13 cellular contexts compared by ENCODE assay signal in the genomic region with DNA sequence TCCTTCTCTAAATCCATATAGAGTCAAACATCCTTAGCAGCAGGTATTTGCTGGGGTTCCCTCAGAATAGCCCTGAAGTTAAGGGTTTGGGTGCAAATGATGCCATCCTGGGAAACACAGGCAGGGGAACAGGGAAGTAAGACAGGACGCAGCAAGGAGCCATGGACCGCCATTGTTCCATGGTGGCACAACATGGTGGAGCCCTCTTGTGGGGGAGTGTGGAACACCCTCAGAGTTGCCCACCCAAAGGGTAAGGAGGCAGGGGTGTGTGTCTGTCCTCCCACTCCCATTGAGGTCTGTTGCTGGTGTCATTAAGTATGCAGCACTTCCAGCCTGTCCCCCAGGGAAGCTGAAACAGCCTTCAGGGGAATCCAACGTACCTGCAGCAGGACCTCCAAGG. TPM values are rescaled to one million over a fixed set of nuclear protein-coding genes. Genes with fewer than 3 reads are reported as not detected.
DNase-seq lines count a peak whose midpoint lies in the region; TF ChIP-seq lines count a peak whose summit lies in the region.
"Had no signal": no experiment of that assay in that cellular context is flagged by ENCODE, and none has a peak within 500 bp of the region (broad histone marks: within the 10 kb centered on the region; RNA-seq: fewer than 3 reads in every experiment).

No MANE protein-coding gene starts in this region.

- no peaks in the 10 kb centered on the region for H3K27me3 ChIP-seq in mesendoderm (ENCODE audit: insufficient read depth, low read length, poor library complexity)

- H2BK5ac ChIP-seq in mesendoderm (ENCODE audit: low read length) = no peak overlapping the region

- TF ChIP-seq CTCF in GM12873 (IDR thresholded peaks at IDR 0.05; ENCODE audit: insufficient read depth, low read depth, low read length, missing control alignments) = peak; percentile 65
- peak; percentile 42 for TF ChIP-seq CTCF in VCaP (conservative IDR thresholded peaks at IDR 0.05)

- H4K8ac ChIP-seq in mesendoderm (ENCODE audit: low read depth, low read length) = no peak overlapping the region

- DNase-seq in activated CD4-positive, alpha-beta T cell treated with anti-CD3 and anti-CD28 coated beads for 48 hours = peak; percentile 34
- DNase-seq in activated CD4-positive, alpha-beta T cell treated with anti-CD3 and anti-CD28 coated beads for 4 hours = no peak
- DNase-seq in mesendoderm (peak; percentile 38), NCI-H1436 (lab: John Stamatoyannopoulos, UW) (no peak), NCI-H510A treated with DMSO at 0.1 percent for 48 hours (lab: John Stamatoyannopoulos, UW) (no peak), retina (no peak)
- DNase-seq: CD8-positive, alpha-beta memory T cell; effector CD4-positive, alpha-beta T cell; NCI-H1092 treated with DMSO at 0.1 percent for 48 hours; stomach had no signal

- no peak overlapping the region for H3K56ac ChIP-seq in mesendoderm (ENCODE audit: low read length)

- H3K79me2 ChIP-seq in mesendoderm (ENCODE audit: control insufficient read depth, insufficient read depth, low read length) = no peaks in the 10 kb centered on the region

- no peak overlapping the region for H4K5ac ChIP-seq in mesendoderm (ENCODE audit: low read length)

- H3K36me3 ChIP-seq in mesendoderm (ENCODE audit: control insufficient read depth, insufficient read depth, low read length) = no peaks in the 10 kb centered on the region
- H3K36me3 ChIP-seq: stomach had no signal

- no peak overlapping the region for H2BK120ac ChIP-seq in mesendoderm (ENCODE audit: low read depth, low read length)

- H3K4ac ChIP-seq in mesendoderm (ENCODE audit: low read depth, low read length) = no peak overlapping the region

- H3K27ac ChIP-seq in VCaP = no peak overlapping the region
- no peak overlapping the region for H3K27ac ChIP-seq in mesendoderm (ENCODE audit: low read depth, low read length)
- H3K27ac ChIP-seq: SK-N-MC, stomach had no signal

- no peak overlapping the region for H3K4me3 ChIP-seq in mesendoderm (ENCODE audit: low read length)
- H3K4me3 ChIP-seq: SK-N-MC, stomach had no signal

- H3K18ac ChIP-seq in mesendoderm (ENCODE audit: low read length) = no peak overlapping the region

- H3K4me2 ChIP-seq in mesendoderm (ENCODE audit: low read length) = no peak overlapping the region

- no peaks in the 10 kb centered on the region for H3K79me1 ChIP-seq in mesendoderm (ENCODE audit: low read length)

- no peak overlapping the region for H2AK5ac ChIP-seq in mesendoderm (ENCODE audit: low read length)

- WGBS in mesendoderm (ENCODE audit: extremely low coverage, insufficient coverage, low lambda C conversion rate) = no CpG with 5 or more reads among the region's 3 CpGs

- H3K9ac ChIP-seq in mesendoderm (ENCODE audit: low read length) = no peak overlapping the region

- no peak overlapping the region for H3K23ac ChIP-seq in mesendoderm (ENCODE audit: low read length)

- H2BK15ac ChIP-seq in mesendoderm (replicated peaks; ENCODE audit: low read depth) = no peak overlapping the region

- no peaks in the 10 kb centered on the region for H3K4me1 ChIP-seq in mesendoderm (ENCODE audit: control insufficient read depth, low read depth, low read length)

RNA-seq across cellular contexts. Expression of a gene that starts 20.4 kb away (rescaled TPM):
- 4.2 TPM for polyA plus RNA-seq in mesendoderm (2013, experiment 1 of 2)
- polyA plus RNA-seq in mesendoderm (2013, experiment 2 of 2) = 3.9 TPM

RNA-seq across cellular contexts. Expression of a gene that starts 33.5 kb away (rescaled TPM):
- 0.32 TPM for polyA plus RNA-seq in mesendoderm (2013, experiment 1 of 2)
- 0.29 TPM for polyA plus RNA-seq in mesendoderm (2013, experiment 2 of 2)

Comparison
In these comparisons a context has a peak if more than half of its experiments do, and no peak if none do; other contexts are left out.
1. DNase-seq: peak in activated CD4-positive, alpha-beta T cell treated with anti-CD3 and anti-CD28 coated beads for 48 hours (single experiment) and mesendoderm (single experiment); none in activated CD4-positive, alpha-beta T cell treated with anti-CD3 and anti-CD28 coated beads for 4 hours (0 of 2), NCI-H1436 (single experiment), NCI-H510A treated with DMSO at 0.1 percent for 48 hours (single experiment) and retina (single experiment).